Comparison of ENCODE assay signal across 8 cellular contexts in the genomic region with DNA sequence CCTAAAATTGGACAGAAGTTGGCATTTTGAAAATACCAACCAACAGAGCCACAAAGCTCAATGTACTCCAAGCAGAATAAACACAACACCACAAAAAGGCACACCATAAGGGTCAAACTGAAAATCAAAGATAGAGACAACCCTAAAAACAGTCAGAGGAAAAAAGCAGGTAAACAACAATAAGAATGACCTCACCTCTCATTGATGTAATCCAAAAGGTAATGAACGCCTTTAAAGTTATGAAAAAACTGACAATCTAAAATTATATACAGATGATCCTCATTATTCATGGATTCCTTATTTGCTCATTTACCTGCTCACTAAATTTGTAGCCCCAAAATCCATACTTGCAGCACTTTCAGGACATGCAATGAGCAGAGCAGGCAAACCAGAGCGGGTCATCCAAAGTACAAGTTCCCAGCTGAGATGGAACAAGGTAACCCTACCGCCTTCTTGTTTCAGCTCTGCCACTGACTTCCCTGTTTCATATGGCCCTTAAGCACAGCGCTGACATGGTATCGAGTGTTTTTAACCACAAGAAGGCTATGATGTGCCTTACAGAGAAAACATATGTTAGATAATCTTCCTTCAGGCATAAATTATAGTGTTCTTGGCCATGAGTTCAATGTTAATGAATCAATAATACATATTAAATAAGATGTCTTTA. TPM values are rescaled to one million over a fixed set of nuclear protein-coding genes. Genes with fewer than 3 reads are reported as not detected.
A peak's percentile ranks its signal among the peaks of the same experiment; 100 is the strongest.
DNase-seq lines count a peak whose midpoint lies in the region; ATAC-seq lines count a peak whose summit lies in the region.

No MANE protein-coding gene starts in this region.

- H3K9me3 Mint-ChIP-seq in activated T-cell treated with anti-CD3 and anti-CD28 coated beads, Interleukin-2, amount 50 U/mL, for 72 hours, result peaks cover 0 to 1% of the 10 kb centered on the region in 2 donors
- peaks cover 8% of the 10 kb centered on the region for H3K9me3 Mint-ChIP-seq in stimulated activated memory B cell treated with anti-CD40 and anti-IgM and Interleukin-4, amounts not matched to agents 10 μg/mL and 1 μg/mL and 100 μg/mL, for 72 hours

- H3K27ac Mint-ChIP-seq in activated T-cell treated with anti-CD3 and anti-CD28 coated beads, Interleukin-2, amount 50 U/mL, for 72 hours, result no peak overlapping the region
- peak overlapping the region; percentile 30 for H3K27ac Mint-ChIP-seq in stimulated activated memory B cell treated with anti-CD40 and anti-IgM and Interleukin-4, amounts not matched to agents 10 μg/mL and 1 μg/mL and 100 μg/mL, for 72 hours

- DNase-seq in activated T-cell treated with anti-CD3 and anti-CD28 coated beads, Interleukin-2, amount 50 U/mL, for 72 hours, result peak in 1 of 2 donors; percentile 4
- no peak for DNase-seq in activated T-cell treated with anti-CD3 and anti-CD28 coated beads, Interleukin-2, amount 50 U/mL, for 1 hour
- DNase-seq in NOMO-1 (lab: John Stamatoyannopoulos, UW; ENCODE audit: unreplicated experiment in 2 of 2), result peak; percentile 63 to 88
- no peak for DNase-seq in NCI-H446 treated with DMSO at 0.1 percent for 48 hours (lab: John Stamatoyannopoulos, UW)
- DNase-seq in left ventricle myocardium superior, result no peak
- no peak for DNase-seq in midbrain (lab: John Stamatoyannopoulos, UW)

- ATAC-seq in activated T-cell treated with anti-CD3 and anti-CD28 coated beads, Interleukin-2, amount 50 U/mL, for 72 hours (replicated peaks in 1 of 2), result peak; percentile 55 to 76
- peak; percentile 96 for ATAC-seq in HG02798 (IDR thresholded peaks at IDR 0.05; ENCODE audit: poor library complexity, unreplicated experiment)
- ATAC-seq in stimulated activated memory B cell treated with anti-CD40 and anti-IgM and Interleukin-4, amounts not matched to agents 10 μg/mL and 1 μg/mL and 100 μg/mL, for 72 hours, result peak; percentile 87
- ATAC-seq in left ventricle myocardium superior, result no peak

- no peak overlapping the region for H3K4me3 Mint-ChIP-seq in activated T-cell treated with anti-CD3 and anti-CD28 coated beads, Interleukin-2, amount 50 U/mL, for 72 hours
- no peak overlapping the region for H3K4me3 Mint-ChIP-seq in stimulated activated memory B cell treated with anti-CD40 and anti-IgM and Interleukin-4, amounts not matched to agents 10 μg/mL and 1 μg/mL and 100 μg/mL, for 72 hours

- peaks cover 6 to 19% of the 10 kb centered on the region in 2 donors for H3K36me3 Mint-ChIP-seq in activated T-cell treated with anti-CD3 and anti-CD28 coated beads, Interleukin-2, amount 50 U/mL, for 72 hours (ENCODE audit: insufficient read depth in 2 of 2)
- peaks cover 22% of the 10 kb centered on the region for H3K36me3 Mint-ChIP-seq in stimulated activated memory B cell treated with anti-CD40 and anti-IgM and Interleukin-4, amounts not matched to agents 10 μg/mL and 1 μg/mL and 100 μg/mL, for 72 hours

- peaks cover 65% of the 10 kb centered on the region for H3K4me1 Mint-ChIP-seq in activated T-cell treated with anti-CD3 and anti-CD28 coated beads, Interleukin-2, amount 50 U/mL, for 72 hours (ENCODE audit: low read depth)
- peaks cover 62% of the 10 kb centered on the region for H3K4me1 Mint-ChIP-seq in stimulated activated memory B cell treated with anti-CD40 and anti-IgM and Interleukin-4, amounts not matched to agents 10 μg/mL and 1 μg/mL and 100 μg/mL, for 72 hours

- intact Hi-C loops in left ventricle myocardium superior (cut with micrococcal nuclease), result no loop called here

- no peaks in the 10 kb centered on the region for H3K27me3 Mint-ChIP-seq in activated T-cell treated with anti-CD3 and anti-CD28 coated beads, Interleukin-2, amount 50 U/mL, for 72 hours (ENCODE audit: low read depth)
- no peaks in the 10 kb centered on the region for H3K27me3 Mint-ChIP-seq in stimulated activated memory B cell treated with anti-CD40 and anti-IgM and Interleukin-4, amounts not matched to agents 10 μg/mL and 1 μg/mL and 100 μg/mL, for 72 hours

RNA-seq across cellular contexts. Expression of a gene that starts 17.0 kb away (rescaled TPM):
- 10 to 100 TPM; 78.8 to 83.3 TPM for total RNA-seq in activated T-cell treated with anti-CD3 and anti-CD28 coated beads, Interleukin-2, amount 50 U/mL, for 72 hours
- 43.5 TPM for total RNA-seq in left ventricle myocardium superior

Comparison
In these comparisons a context has a peak if more than half of its experiments do, and no peak if none do; other contexts are left out.
1. DNase-seq: peak in NOMO-1 (2 of 2); none in activated T-cell treated with anti-CD3 and anti-CD28 coated beads, Interleukin-2, amount 50 U/mL, for 1 hour (single experiment), NCI-H446 treated with DMSO at 0.1 percent for 48 hours (single experiment), left ventricle myocardium superior (single experiment) and midbrain (single experiment).